Comparison of ENCODE assay signal across 1 cellular context in the genomic region with DNA sequence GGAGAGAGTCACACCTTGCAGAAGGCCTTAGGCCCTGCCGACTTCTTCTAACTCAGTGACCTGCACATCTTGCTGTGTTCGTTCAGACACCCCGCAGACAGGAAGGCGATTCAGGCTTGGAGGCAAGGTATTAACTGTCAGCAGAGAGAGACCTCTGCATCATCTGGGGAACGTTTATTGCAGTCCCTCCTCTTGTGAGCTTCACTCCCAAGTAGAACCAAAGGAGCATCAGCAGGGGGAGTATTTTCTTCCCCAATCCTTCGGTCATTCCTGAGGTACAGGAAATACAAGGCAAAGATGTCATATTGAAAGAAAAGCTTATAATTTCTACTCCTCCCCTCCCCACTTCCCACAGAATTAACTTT.
TF ChIP-seq lines count a peak whose summit lies in the region.

No MANE protein-coding gene starts in this region.

TF ChIP-seq in WTC11, 78 proteins besides CTCF, POLR2A, EP300 and RAD21 (continued from another document):
- TF ChIP-seq, protein P1, sequence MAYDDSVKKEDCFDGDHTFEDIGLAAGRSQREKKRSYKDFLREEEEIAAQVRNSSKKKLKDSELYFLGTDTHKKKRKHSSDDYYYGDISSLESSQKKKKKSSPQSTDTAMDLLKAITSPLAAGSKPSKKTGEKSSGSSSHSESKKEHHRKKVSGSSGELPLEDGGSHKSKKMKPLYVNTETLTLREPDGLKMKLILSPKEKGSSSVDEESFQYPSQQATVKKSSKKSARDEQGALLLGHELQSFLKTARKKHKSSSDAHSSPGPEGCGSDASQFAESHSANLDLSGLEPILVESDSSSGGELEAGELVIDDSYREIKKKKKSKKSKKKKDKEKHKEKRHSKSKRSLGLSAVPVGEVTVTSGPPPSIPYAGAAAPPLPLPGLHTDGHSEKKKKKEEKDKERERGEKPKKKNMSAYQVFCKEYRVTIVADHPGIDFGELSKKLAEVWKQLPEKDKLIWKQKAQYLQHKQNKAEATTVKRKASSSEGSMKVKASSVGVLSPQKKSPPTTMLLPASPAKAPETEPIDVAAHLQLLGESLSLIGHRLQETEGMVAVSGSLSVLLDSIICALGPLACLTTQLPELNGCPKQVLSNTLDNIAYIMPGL (CRISPR knock-in tag; IDR thresholded peaks at IDR 0.05), result no peak
- TF ChIP-seq, protein P2, sequence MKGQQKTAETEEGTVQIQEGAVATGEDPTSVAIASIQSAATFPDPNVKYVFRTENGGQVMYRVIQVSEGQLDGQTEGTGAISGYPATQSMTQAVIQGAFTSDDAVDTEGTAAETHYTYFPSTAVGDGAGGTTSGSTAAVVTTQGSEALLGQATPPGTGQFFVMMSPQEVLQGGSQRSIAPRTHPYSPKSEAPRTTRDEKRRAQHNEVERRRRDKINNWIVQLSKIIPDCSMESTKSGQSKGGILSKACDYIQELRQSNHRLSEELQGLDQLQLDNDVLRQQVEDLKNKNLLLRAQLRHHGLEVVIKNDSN (CRISPR knock-in tag; IDR thresholded peaks at IDR 0.05), result no peak
- no peak for TF ChIP-seq IRF2 (CRISPR knock-in tag; IDR thresholded peaks at IDR 0.05; ENCODE audit: borderline replicate concordance, low read depth)
- TF ChIP-seq, protein P3, sequence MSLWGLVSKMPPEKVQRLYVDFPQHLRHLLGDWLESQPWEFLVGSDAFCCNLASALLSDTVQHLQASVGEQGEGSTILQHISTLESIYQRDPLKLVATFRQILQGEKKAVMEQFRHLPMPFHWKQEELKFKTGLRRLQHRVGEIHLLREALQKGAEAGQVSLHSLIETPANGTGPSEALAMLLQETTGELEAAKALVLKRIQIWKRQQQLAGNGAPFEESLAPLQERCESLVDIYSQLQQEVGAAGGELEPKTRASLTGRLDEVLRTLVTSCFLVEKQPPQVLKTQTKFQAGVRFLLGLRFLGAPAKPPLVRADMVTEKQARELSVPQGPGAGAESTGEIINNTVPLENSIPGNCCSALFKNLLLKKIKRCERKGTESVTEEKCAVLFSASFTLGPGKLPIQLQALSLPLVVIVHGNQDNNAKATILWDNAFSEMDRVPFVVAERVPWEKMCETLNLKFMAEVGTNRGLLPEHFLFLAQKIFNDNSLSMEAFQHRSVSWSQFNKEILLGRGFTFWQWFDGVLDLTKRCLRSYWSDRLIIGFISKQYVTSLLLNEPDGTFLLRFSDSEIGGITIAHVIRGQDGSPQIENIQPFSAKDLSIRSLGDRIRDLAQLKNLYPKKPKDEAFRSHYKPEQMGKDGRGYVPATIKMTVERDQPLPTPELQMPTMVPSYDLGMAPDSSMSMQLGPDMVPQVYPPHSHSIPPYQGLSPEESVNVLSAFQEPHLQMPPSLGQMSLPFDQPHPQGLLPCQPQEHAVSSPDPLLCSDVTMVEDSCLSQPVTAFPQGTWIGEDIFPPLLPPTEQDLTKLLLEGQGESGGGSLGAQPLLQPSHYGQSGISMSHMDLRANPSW (CRISPR knock-in tag; conservative IDR thresholded peaks at IDR 0.05; ENCODE audit: low read depth), result no peak
- TF ChIP-seq FOXK1 (CRISPR knock-in tag; IDR thresholded peaks at IDR 0.05), result no peak
- TF ChIP-seq NFYB (CRISPR knock-in tag; conservative IDR thresholded peaks at IDR 0.05; ENCODE audit: low read depth), result no peak
- no peak for TF ChIP-seq SMAD4 (CRISPR knock-in tag; IDR thresholded peaks at IDR 0.05)
- no peak for TF ChIP-seq ZNF425 (CRISPR knock-in tag; conservative IDR thresholded peaks at IDR 0.05)
- no peak for TF ChIP-seq NR2C2 (CRISPR knock-in tag; IDR thresholded peaks at IDR 0.05)
